ENCODE assay signal across 1 cellular context in the genomic region with DNA sequence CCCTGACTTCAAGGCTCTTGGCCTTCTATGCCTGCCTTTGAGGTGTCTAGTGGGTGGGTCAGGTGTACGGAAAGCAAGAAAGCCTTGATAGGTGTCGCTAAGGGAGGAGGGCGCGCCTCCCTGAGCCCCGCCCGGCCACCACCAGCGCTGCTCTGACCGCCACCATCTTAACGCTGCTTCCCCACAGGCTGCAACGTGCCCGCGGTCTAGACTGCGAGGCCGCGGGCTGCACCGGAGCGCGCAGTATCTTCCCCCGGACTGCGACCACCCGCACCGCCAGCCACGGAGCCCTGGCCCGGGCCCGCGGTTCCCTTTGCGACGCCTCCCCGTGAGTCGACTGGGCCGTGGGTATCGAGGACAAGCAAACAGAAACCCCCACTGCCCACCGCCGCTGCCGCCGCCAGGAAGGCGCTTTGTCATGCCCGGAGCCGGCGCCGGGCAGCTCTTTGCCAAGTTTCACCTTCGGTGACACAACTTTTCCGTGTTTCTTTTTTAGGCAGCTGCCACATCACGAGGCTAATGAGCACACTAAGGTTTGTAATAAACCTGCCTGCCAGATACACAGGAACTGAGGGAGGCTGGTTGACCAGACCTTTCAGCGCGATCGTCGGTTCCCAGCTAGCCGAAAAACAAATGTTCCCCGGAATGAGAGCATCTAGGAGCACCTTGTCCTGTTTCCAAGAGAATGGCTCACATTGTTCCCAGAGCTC.
TF ChIP-seq lines count a peak whose summit lies in the region.

No MANE protein-coding gene starts in this region.

TF ChIP-seq in K562, 482 proteins besides CTCF, POLR2A, EP300 and RAD21 (continued from another document):
- TF ChIP-seq PURB (CRISPR knock-in tag; IDR thresholded peaks at IDR 0.05; ENCODE audit: low read depth) (no peak), DIDO1 (tag; IDR thresholded peaks at IDR 0.05; ENCODE audit: low read depth) (no peak), MXI1 (IDR thresholded peaks at IDR 0.05; ENCODE audit: low read depth, low read length) (no peak), GATAD2A (IDR thresholded peaks at IDR 0.05) (no peak), CBX5 (IDR thresholded peaks at IDR 0.05; ENCODE audit: borderline replicate concordance, low read depth) (no peak), PHTF2 (CRISPR knock-in tag; IDR thresholded peaks at IDR 0.05) (no peak), DACH1 (IDR thresholded peaks at IDR 0.05; ENCODE audit: partially characterized antibody) (no peak), DMBX1 (CRISPR knock-in tag; IDR thresholded peaks at IDR 0.05; ENCODE audit: borderline replicate concordance) (peak; percentile 49; the same call in 1 of the 2 replicates), MAZ (CRISPR knock-in tag; conservative IDR thresholded peaks at IDR 0.05 in 1 of 2, IDR thresholded peaks at IDR 0.05 in 1 of 2) (peak; percentile 38 to 64; a peak in 3 of 4 replicates), SUPT5H (IDR thresholded peaks at IDR 0.05) (peak; percentile 54; the same call in 1 of the 2 replicates), PHF8 (IDR thresholded peaks at IDR 0.05; ENCODE audit: borderline replicate concordance, low read length) (peak; percentile 47; the same call in 1 of the 2 replicates), TRIM28 (IDR thresholded peaks at IDR 0.05) (no peak), MEF2D (tag; conservative IDR thresholded peaks at IDR 0.05; ENCODE audit: low read depth) (0 out of 2 replicates have a peak, but pooled peaks have one; percentile 29), RB1 (IDR thresholded peaks at IDR 0.05; ENCODE audit: low read depth) (0 out of 2 replicates have a peak, but pooled peaks have one; percentile 22), RBBP5 (IDR thresholded peaks at IDR 0.05; ENCODE audit: borderline replicate concordance, insufficient read depth, low read length, poor library complexity, severe bottlenecking) (peak; percentile 36), CXXC5 (CRISPR knock-in tag; IDR thresholded peaks at IDR 0.05) (peak; percentile 65)
- TF ChIP-seq, protein P1, sequence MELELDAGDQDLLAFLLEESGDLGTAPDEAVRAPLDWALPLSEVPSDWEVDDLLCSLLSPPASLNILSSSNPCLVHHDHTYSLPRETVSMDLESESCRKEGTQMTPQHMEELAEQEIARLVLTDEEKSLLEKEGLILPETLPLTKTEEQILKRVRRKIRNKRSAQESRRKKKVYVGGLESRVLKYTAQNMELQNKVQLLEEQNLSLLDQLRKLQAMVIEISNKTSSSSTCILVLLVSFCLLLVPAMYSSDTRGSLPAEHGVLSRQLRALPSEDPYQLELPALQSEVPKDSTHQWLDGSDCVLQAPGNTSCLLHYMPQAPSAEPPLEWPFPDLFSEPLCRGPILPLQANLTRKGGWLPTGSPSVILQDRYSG (tag; conservative IDR thresholded peaks at IDR 0.05; ENCODE audit: low read depth), result peak; percentile 81; the same call in 1 of the 2 replicates
- TF ChIP-seq, protein P2, sequence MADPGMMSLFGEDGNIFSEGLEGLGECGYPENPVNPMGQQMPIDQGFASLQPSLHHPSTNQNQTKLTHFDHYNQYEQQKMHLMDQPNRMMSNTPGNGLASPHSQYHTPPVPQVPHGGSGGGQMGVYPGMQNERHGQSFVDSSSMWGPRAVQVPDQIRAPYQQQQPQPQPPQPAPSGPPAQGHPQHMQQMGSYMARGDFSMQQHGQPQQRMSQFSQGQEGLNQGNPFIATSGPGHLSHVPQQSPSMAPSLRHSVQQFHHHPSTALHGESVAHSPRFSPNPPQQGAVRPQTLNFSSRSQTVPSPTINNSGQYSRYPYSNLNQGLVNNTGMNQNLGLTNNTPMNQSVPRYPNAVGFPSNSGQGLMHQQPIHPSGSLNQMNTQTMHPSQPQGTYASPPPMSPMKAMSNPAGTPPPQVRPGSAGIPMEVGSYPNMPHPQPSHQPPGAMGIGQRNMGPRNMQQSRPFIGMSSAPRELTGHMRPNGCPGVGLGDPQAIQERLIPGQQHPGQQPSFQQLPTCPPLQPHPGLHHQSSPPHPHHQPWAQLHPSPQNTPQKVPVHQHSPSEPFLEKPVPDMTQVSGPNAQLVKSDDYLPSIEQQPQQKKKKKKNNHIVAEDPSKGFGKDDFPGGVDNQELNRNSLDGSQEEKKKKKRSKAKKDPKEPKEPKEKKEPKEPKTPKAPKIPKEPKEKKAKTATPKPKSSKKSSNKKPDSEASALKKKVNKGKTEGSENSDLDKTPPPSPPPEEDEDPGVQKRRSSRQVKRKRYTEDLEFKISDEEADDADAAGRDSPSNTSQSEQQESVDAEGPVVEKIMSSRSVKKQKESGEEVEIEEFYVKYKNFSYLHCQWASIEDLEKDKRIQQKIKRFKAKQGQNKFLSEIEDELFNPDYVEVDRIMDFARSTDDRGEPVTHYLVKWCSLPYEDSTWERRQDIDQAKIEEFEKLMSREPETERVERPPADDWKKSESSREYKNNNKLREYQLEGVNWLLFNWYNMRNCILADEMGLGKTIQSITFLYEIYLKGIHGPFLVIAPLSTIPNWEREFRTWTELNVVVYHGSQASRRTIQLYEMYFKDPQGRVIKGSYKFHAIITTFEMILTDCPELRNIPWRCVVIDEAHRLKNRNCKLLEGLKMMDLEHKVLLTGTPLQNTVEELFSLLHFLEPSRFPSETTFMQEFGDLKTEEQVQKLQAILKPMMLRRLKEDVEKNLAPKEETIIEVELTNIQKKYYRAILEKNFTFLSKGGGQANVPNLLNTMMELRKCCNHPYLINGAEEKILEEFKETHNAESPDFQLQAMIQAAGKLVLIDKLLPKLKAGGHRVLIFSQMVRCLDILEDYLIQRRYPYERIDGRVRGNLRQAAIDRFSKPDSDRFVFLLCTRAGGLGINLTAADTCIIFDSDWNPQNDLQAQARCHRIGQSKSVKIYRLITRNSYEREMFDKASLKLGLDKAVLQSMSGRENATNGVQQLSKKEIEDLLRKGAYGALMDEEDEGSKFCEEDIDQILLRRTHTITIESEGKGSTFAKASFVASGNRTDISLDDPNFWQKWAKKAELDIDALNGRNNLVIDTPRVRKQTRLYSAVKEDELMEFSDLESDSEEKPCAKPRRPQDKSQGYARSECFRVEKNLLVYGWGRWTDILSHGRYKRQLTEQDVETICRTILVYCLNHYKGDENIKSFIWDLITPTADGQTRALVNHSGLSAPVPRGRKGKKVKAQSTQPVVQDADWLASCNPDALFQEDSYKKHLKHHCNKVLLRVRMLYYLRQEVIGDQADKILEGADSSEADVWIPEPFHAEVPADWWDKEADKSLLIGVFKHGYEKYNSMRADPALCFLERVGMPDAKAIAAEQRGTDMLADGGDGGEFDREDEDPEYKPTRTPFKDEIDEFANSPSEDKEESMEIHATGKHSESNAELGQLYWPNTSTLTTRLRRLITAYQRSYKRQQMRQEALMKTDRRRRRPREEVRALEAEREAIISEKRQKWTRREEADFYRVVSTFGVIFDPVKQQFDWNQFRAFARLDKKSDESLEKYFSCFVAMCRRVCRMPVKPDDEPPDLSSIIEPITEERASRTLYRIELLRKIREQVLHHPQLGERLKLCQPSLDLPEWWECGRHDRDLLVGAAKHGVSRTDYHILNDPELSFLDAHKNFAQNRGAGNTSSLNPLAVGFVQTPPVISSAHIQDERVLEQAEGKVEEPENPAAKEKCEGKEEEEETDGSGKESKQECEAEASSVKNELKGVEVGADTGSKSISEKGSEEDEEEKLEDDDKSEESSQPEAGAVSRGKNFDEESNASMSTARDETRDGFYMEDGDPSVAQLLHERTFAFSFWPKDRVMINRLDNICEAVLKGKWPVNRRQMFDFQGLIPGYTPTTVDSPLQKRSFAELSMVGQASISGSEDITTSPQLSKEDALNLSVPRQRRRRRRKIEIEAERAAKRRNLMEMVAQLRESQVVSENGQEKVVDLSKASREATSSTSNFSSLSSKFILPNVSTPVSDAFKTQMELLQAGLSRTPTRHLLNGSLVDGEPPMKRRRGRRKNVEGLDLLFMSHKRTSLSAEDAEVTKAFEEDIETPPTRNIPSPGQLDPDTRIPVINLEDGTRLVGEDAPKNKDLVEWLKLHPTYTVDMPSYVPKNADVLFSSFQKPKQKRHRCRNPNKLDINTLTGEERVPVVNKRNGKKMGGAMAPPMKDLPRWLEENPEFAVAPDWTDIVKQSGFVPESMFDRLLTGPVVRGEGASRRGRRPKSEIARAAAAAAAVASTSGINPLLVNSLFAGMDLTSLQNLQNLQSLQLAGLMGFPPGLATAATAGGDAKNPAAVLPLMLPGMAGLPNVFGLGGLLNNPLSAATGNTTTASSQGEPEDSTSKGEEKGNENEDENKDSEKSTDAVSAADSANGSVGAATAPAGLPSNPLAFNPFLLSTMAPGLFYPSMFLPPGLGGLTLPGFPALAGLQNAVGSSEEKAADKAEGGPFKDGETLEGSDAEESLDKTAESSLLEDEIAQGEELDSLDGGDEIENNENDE (IDR thresholded peaks at IDR 0.05; ENCODE audit: low read depth, low read length), result no peak
- TF ChIP-seq, protein P3, sequence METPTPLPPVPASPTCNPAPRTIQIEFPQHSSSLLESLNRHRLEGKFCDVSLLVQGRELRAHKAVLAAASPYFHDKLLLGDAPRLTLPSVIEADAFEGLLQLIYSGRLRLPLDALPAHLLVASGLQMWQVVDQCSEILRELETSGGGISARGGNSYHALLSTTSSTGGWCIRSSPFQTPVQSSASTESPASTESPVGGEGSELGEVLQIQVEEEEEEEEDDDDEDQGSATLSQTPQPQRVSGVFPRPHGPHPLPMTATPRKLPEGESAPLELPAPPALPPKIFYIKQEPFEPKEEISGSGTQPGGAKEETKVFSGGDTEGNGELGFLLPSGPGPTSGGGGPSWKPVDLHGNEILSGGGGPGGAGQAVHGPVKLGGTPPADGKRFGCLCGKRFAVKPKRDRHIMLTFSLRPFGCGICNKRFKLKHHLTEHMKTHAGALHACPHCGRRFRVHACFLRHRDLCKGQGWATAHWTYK (CRISPR knock-in tag; IDR thresholded peaks at IDR 0.05), result 0 out of 2 replicates have a peak, but pooled peaks have one; percentile 34
- TF ChIP-seq, protein P4, sequence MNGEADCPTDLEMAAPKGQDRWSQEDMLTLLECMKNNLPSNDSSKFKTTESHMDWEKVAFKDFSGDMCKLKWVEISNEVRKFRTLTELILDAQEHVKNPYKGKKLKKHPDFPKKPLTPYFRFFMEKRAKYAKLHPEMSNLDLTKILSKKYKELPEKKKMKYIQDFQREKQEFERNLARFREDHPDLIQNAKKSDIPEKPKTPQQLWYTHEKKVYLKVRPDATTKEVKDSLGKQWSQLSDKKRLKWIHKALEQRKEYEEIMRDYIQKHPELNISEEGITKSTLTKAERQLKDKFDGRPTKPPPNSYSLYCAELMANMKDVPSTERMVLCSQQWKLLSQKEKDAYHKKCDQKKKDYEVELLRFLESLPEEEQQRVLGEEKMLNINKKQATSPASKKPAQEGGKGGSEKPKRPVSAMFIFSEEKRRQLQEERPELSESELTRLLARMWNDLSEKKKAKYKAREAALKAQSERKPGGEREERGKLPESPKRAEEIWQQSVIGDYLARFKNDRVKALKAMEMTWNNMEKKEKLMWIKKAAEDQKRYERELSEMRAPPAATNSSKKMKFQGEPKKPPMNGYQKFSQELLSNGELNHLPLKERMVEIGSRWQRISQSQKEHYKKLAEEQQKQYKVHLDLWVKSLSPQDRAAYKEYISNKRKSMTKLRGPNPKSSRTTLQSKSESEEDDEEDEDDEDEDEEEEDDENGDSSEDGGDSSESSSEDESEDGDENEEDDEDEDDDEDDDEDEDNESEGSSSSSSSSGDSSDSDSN (IDR thresholded peaks at IDR 0.05; ENCODE audit: borderline replicate concordance in 1 of 2, low read depth in 2 of 2, low read length in 2 of 2), result 0 out of 4 replicates have a peak, but pooled peaks of 1 of the 2 experiments have one; percentile 39
- TF ChIP-seq, protein P5, sequence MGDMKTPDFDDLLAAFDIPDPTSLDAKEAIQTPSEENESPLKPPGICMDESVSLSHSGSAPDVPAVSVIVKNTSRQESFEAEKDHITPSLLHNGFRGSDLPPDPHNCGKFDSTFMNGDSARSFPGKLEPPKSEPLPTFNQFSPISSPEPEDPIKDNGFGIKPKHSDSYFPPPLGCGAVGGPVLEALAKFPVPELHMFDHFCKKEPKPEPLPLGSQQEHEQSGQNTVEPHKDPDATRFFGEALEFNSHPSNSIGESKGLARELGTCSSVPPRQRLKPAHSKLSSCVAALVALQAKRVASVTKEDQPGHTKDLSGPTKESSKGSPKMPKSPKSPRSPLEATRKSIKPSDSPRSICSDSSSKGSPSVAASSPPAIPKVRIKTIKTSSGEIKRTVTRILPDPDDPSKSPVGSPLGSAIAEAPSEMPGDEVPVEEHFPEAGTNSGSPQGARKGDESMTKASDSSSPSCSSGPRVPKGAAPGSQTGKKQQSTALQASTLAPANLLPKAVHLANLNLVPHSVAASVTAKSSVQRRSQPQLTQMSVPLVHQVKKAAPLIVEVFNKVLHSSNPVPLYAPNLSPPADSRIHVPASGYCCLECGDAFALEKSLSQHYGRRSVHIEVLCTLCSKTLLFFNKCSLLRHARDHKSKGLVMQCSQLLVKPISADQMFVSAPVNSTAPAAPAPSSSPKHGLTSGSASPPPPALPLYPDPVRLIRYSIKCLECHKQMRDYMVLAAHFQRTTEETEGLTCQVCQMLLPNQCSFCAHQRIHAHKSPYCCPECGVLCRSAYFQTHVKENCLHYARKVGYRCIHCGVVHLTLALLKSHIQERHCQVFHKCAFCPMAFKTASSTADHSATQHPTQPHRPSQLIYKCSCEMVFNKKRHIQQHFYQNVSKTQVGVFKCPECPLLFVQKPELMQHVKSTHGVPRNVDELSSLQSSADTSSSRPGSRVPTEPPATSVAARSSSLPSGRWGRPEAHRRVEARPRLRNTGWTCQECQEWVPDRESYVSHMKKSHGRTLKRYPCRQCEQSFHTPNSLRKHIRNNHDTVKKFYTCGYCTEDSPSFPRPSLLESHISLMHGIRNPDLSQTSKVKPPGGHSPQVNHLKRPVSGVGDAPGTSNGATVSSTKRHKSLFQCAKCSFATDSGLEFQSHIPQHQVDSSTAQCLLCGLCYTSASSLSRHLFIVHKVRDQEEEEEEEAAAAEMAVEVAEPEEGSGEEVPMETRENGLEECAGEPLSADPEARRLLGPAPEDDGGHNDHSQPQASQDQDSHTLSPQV (IDR thresholded peaks at IDR 0.05), result peak; percentile 90
TF ChIP-seq in K562: peak in this region for 32.
